ENCODE assay signal across 16 cellular contexts in genomic region chr5:141916522-141916921, GRCh38. TPM values are rescaled to one million over a fixed set of nuclear protein-coding genes. Genes with fewer than 3 reads are reported as not detected.
"Had no signal": no experiment of that assay in that cellular context is flagged by ENCODE, and none has a peak within 500 bp of the region (broad histone marks: within the 10 kb centered on the region; RNA-seq: fewer than 3 reads in every experiment).

No MANE protein-coding gene starts in this region.

- H3K36me3 ChIP-seq: heart right ventricle, tibial nerve, vagina had no signal

- H3K9me3 ChIP-seq: heart right ventricle, tibial nerve, vagina had no signal

- H3K4me3 ChIP-seq: heart right ventricle, tibial nerve, vagina had no signal

- ATAC-seq: left lobe of liver; natural killer cell treated with Interleukin-12 subunit alpha and Interleukin-12 subunit beta and Interleukin-15 and Interleukin-18, amount 100 ng/mL, for 72 hours had no signal

- H3K27me3 Mint-ChIP-seq: stimulated activated memory B cell treated with anti-CD40 and anti-IgM and Interleukin-4, amounts not matched to agents 10 μg/mL and 1 μg/mL and 100 μg/mL, for 72 hours had no signal

- FAIRE-seq: astrocyte, frontal cortex, islet of Langerhans had no signal

- DNase-seq: activated CD4-positive, alpha-beta memory T cell treated with anti-CD3 and anti-CD28 coated beads, Interleukin-2, amount 10 ng/mL, durations not matched to agents 7 days and 5 days; activated CD8-positive, alpha-beta memory T cell treated with anti-CD3 and anti-CD28 coated beads, Interleukin-2, amount 50 U/mL, for 48 hours; activated naive CD4-positive, alpha-beta T cell treated with Interleukin-2 at 50 U/mL for 16 hours; effector CD4-positive, alpha-beta T cell; mammary epithelial cell had no signal

- H3K4me3 Mint-ChIP-seq: activated CD4-positive, alpha-beta memory T cell treated with anti-CD3 and anti-CD28 coated beads, Interleukin-2, amount 10 ng/mL, durations not matched to agents 7 days and 5 days; natural killer cell treated with Interleukin-12 subunit alpha and Interleukin-12 subunit beta and Interleukin-15 and Interleukin-18, amount 100 ng/mL, for 72 hours; stimulated activated memory B cell treated with anti-CD40 and anti-IgM and Interleukin-4, amounts not matched to agents 10 μg/mL and 1 μg/mL and 100 μg/mL, for 72 hours had no signal

- H3K36me3 Mint-ChIP-seq: stimulated activated memory B cell treated with anti-CD40 and anti-IgM and Interleukin-4, amounts not matched to agents 10 μg/mL and 1 μg/mL and 100 μg/mL, for 72 hours had no signal

- H3K27me3 ChIP-seq: tibial nerve, vagina had no signal

- H3K27ac ChIP-seq: heart right ventricle, tibial nerve, vagina, VCaP had no signal

- H3K9me3 Mint-ChIP-seq: activated CD4-positive, alpha-beta memory T cell treated with anti-CD3 and anti-CD28 coated beads, Interleukin-2, amount 10 ng/mL, durations not matched to agents 7 days and 5 days; natural killer cell treated with Interleukin-12 subunit alpha and Interleukin-12 subunit beta and Interleukin-15 and Interleukin-18, amount 100 ng/mL, for 72 hours; stimulated activated memory B cell treated with anti-CD40 and anti-IgM and Interleukin-4, amounts not matched to agents 10 μg/mL and 1 μg/mL and 100 μg/mL, for 72 hours had no signal

- H3K27ac Mint-ChIP-seq: activated CD4-positive, alpha-beta memory T cell treated with anti-CD3 and anti-CD28 coated beads, Interleukin-2, amount 10 ng/mL, durations not matched to agents 7 days and 5 days; natural killer cell treated with Interleukin-12 subunit alpha and Interleukin-12 subunit beta and Interleukin-15 and Interleukin-18, amount 100 ng/mL, for 72 hours; progenitor cell of endocrine pancreas; stimulated activated memory B cell treated with anti-CD40 and anti-IgM and Interleukin-4, amounts not matched to agents 10 μg/mL and 1 μg/mL and 100 μg/mL, for 72 hours had no signal

RNA-seq across cellular contexts. Expression of gene PCDH1, which starts 38.3 kb away (rescaled TPM):
- total RNA-seq: activated CD4-positive, alpha-beta memory T cell treated with anti-CD3 and anti-CD28 coated beads, Interleukin-2, amount 10 ng/mL, durations not matched to agents 7 days and 5 days had no signal

RNA-seq across cellular contexts. Expression of gene PCDH12, which starts 41.5 kb away (rescaled TPM):
- total RNA-seq: progenitor cell of endocrine pancreas had no signal
